Comparison of ENCODE assay signal across 8 cellular contexts in the genomic region with DNA sequence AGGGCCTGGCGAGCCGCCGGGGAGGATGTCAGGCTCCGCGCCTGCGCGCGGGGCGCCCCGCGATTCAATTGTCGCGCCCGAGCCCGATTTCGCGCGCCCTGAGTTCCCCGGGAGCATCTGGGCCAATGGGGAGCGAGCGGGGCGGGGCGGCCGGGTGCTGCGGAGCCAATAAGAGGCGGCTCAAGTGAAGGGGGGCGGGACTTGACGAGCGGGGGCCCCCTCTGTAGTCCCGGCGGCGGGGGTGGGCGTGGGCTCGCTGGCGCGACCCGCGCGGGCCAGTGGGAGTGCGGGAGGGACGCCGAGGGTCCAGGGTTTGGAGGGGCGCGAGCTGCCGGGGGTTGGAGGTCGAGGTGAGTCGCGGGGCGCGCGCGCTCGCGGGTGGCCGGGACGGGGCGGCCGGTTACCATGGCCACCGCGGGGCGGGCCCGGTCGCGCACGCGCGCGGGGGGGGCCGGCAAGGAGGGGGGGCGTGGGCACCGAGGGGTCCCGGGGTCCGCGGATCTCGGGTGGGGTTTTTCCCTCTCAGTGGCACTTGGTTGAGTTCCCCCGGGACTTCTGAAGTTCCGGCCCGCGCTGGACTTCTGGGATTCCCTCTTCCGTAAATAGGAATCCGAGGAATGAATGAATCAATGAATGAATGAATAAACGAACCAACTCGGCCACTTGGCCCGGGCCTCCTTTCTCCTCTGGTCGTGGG. TPM values are rescaled to one million over a fixed set of nuclear protein-coding genes. Genes with fewer than 3 reads are reported as not detected.
A peak's percentile ranks its signal among the peaks of the same experiment; 100 is the strongest.
DNase-seq lines count a peak whose midpoint lies in the region; ATAC-seq and TF ChIP-seq lines count a peak whose summit lies in the region.

No MANE protein-coding gene starts in this region.

- H3K27me3 ChIP-seq in HL-60 (ENCODE audit: insufficient read depth, poor library complexity, severe bottlenecking) = no peaks in the 10 kb centered on the region

- H3K4me3 ChIP-seq in HL-60 (replicated peaks; ENCODE audit: insufficient read depth, low read length) (peak overlapping the region; percentile 72), lower leg skin (ENCODE audit: low read depth, poor library complexity, severe bottlenecking) (peak overlapping the region; percentile 55)

- intact Hi-C loops in lower leg skin (cut with DNase I; ENCODE audit: low total_unique reads) = loop anchor here (5.0 kb wide), 1 partner anchor 38 kb away; no protein-coding TSS in a partner anchor

- WGBS in lower leg skin, 2 donors = 1 to 2% methylated on average over 32 to 35 of the region's 85 CpGs

- DNase-seq in AML-193 (lab: John Stamatoyannopoulos, UW) = peak; percentile 82 to 85
- DNase-seq in HL-60 (ENCODE audit: low read depth in 1 of 2, low spot score in 1 of 2) = peak; percentile 87 to 96
- peak; percentile 95 for DNase-seq in NCI-H82 (lab: John Stamatoyannopoulos, UW)
- DNase-seq in activated CD4-positive, alpha-beta T cell treated with anti-CD3 and anti-CD28 coated beads, Interleukin-2, amount 50 U/mL, for 48 hours = peak; percentile 96 to 97
- peak; percentile 48 to 94 for DNase-seq in dermis microvascular lymphatic vessel endothelial cell (ENCODE audit: low read depth in 2 of 2)
- peak; percentile 87 to 98 for DNase-seq in lower leg skin (ENCODE audit: low spot score in 2 of 2)
- DNase-seq in stimulated activated CD4-positive, alpha-beta T cell treated with anti-CD3 and anti-CD28 coated beads, Interleukin-4, amount 100 ng/mL, for 1 hour = peak; percentile 96

- TF ChIP-seq CTCF in HL-60 (IDR thresholded peaks at IDR 0.05; ENCODE audit: insufficient read depth, low read length) = no peak
- TF ChIP-seq CTCF in lower leg skin (IDR thresholded peaks at IDR 0.05) = no peak

- peak; percentile 78 for ATAC-seq in GM19372 (IDR thresholded peaks at IDR 0.05; ENCODE audit: low read depth, unreplicated experiment)

- TF ChIP-seq POLR2A in lower leg skin (IDR thresholded peaks at IDR 0.05) = no peak

- peak overlapping the region; percentile 86 for H3K27ac ChIP-seq in HL-60 (replicated peaks)

RNA-seq across cellular contexts. Expression of a gene that starts 0.7 kb away (rescaled TPM):
- 18.3 and 27.1 TPM in 2 replicates for total RNA-seq in dermis microvascular lymphatic vessel endothelial cell
- 1 to 10 TPM in 2 of 4 donors, under 1 TPM in 2; 0.53 to 2.4 (median 1.1) TPM for total RNA-seq in lower leg skin

RNA-seq across cellular contexts. Expression of a gene that starts 7.3 kb away (rescaled TPM):
- total RNA-seq in dermis microvascular lymphatic vessel endothelial cell (under 0.01 TPM in 1 of 2 replicates, not detected in the other), lower leg skin (1 to 10 TPM in 1 of 4 donors, not detected in 3; 1.4 TPM)

RNA-seq across cellular contexts. Expression of a gene that starts 42.6 kb away (rescaled TPM):
- 75.1 and 97.5 TPM in 2 replicates for total RNA-seq in dermis microvascular lymphatic vessel endothelial cell
- total RNA-seq in lower leg skin = 10 to 100 TPM; 59.6 to 92.3 (median 68.5) TPM

RNA-seq across cellular contexts. Expression of a gene that starts 58.9 kb away (rescaled TPM):
- 9.5 and 13.7 TPM in 2 replicates for total RNA-seq in dermis microvascular lymphatic vessel endothelial cell
- total RNA-seq in lower leg skin = 10 to 100 TPM; 40.1 to 71.4 (median 51.3) TPM

Comparison
In these comparisons a context has a peak if more than half of its experiments do, and no peak if none do; other contexts are left out.
1. Peak in every context shown above with its lines: DNase-seq, ATAC-seq, H3K4me3 ChIP-seq and H3K27ac ChIP-seq.